Comparison of ENCODE assay signal across 8 cellular contexts in genomic region chr17:7281074-7281952, GRCh38. TPM values are rescaled to one million over a fixed set of nuclear protein-coding genes. Genes with fewer than 3 reads are reported as not detected.
DNase-seq lines count a peak whose midpoint lies in the region; ATAC-seq, FAIRE-seq and TF ChIP-seq lines count a peak whose summit lies in the region.

TSS of gene SLC2A4 (plus strand) at chr17:7281718. CDS start at chr17:7281935, 217 bp downstream.

- no peak within 1 kb of the TSS for H2BK120ac ChIP-seq in H1 (replicated peaks; ENCODE audit: low read depth, low read length)

- H3K9me3 Mint-ChIP-seq in memory B cell, result no peaks in the 10 kb centered on the region

- 3% methylated on average over 58 of the region's 71 CpGs; no CpG with 5 or more reads in 1 of the 2 experiments for WGBS in H1 (ENCODE audit: extremely low coverage in 1 of 2, insufficient coverage in 1 of 2, insufficient read length in 1 of 2, insufficient replicate concordance in 2 of 2, low coverage in 1 of 2, low lambda C conversion rate in 2 of 2, missing lambda C conversion rate in 1 of 2), 2 experiments

- TF ChIP-seq POLR2A in H1 (IDR thresholded peaks at IDR 0.05; ENCODE audit: control extremely low read depth in 1 of 2, low read depth in 2 of 2, low read length in 2 of 2), result no peak

- no peaks in the 10 kb centered on the region for H3K79me1 ChIP-seq in H1 (ENCODE audit: low read depth, low read length)

- H3K27ac Mint-ChIP-seq in memory B cell, result no peak within 1 kb of the TSS

- H3K36me3 ChIP-seq in H1 (ENCODE audit: control insufficient read depth in 2 of 4, insufficient read depth in 4 of 4, low read length in 3 of 4), result peaks cover 0 to 6% (median 2%) of the 10 kb centered on the region in 4 experiments; a peak in 3 of 8 replicates

- H4K20me1 ChIP-seq in H1 (replicated peaks in 1 of 2; ENCODE audit: control insufficient read depth in 1 of 2, insufficient read depth in 2 of 2, low read length in 2 of 2), result peaks cover 0 to 7% of the 10 kb centered on the region in 2 experiments

- peak within 1 kb of the TSS; percentile 42; the same call in 1 of the 2 replicates for H3K18ac ChIP-seq in H1 (ENCODE audit: extremely low read depth, low read length)

- CTCF ChIA-PET in H1 (lab: Charles Lee; ENCODE audit: partially characterized antibody), result interaction anchor here (0.6 to 4.8 kb wide), 26 partner anchors 10 to 304 kb away, joined by 3 to 46 read pairs (median 4); partner anchors contain the start of genes ACAP1, CLDN7, GABARAP and GPS2

- peak within 1 kb of the TSS; percentile 18; the same call in 1 of the 2 replicates for H2BK5ac ChIP-seq in H1 (ENCODE audit: low read depth, low read length)

- H2BK12ac ChIP-seq in H1 (ENCODE audit: low read depth, low read length), result peak within 1 kb of the TSS; percentile 27; the same call in 1 of the 2 replicates

- no peaks in the 10 kb centered on the region for H3K79me2 ChIP-seq in H1 (ENCODE audit: control insufficient read depth in 1 of 2, insufficient read depth in 2 of 2, low read length in 2 of 2)

- H3K4ac ChIP-seq in H1 (replicated peaks; ENCODE audit: insufficient read length, low read depth, low read length), result no peak within 1 kb of the TSS

- H3K23ac ChIP-seq in H1 (ENCODE audit: insufficient read length), result no peak within 1 kb of the TSS

- H3K27me3 Mint-ChIP-seq in memory B cell, result peaks cover 15% of the 10 kb centered on the region

- peak within 1 kb of the TSS; percentile 49 to 75 (median 66) for H3K9ac ChIP-seq in H1 (replicated peaks in 1 of 4; ENCODE audit: extremely low read depth in 1 of 4, low read depth in 3 of 4, low read length in 3 of 4)

- peaks cover 17% of the 10 kb centered on the region for H3K4me1 Mint-ChIP-seq in memory B cell

- no peak within 1 kb of the TSS for H3K14ac ChIP-seq in H1 (ENCODE audit: insufficient read length)

- no peak within 1 kb of the TSS for H2AK5ac ChIP-seq in H1 (ENCODE audit: low read depth, low read length)

- ATAC-seq in HG03442 (IDR thresholded peaks at IDR 0.05; ENCODE audit: unreplicated experiment), result peak; percentile 67
- peak; percentile 65 for ATAC-seq in memory B cell (ENCODE audit: low read depth)

- no peak within 1 kb of the TSS for H3K56ac ChIP-seq in H1 (replicated peaks; ENCODE audit: insufficient read length, low read depth, low read length)

- peaks cover 0 to 13% (median 7%) of the 10 kb centered on the region in 4 experiments; a peak in 6 of 7 replicates for H3K27me3 ChIP-seq in H1 (replicated peaks in 1 of 4; ENCODE audit: control insufficient read depth in 3 of 4, extremely low read depth in 1 of 4, insufficient read depth in 3 of 4, low read length in 3 of 4)

- DNase-seq in NCI-H1092 treated with DMSO at 0.1 percent for 48 hours (lab: John Stamatoyannopoulos, UW) (peak; percentile 24), NCI-H1092 (lab: John Stamatoyannopoulos, UW) (no peak), NOMO-1 treated with DMSO at 0.1 percent for 48 hours (lab: John Stamatoyannopoulos, UW; ENCODE audit: unreplicated experiment) (peak; percentile 84), H1 (ENCODE audit: low read depth in 1 of 2, low spot score in 2 of 2) (peak; percentile 96 to 98), memory B cell (ENCODE audit: low spot score in 2 of 2) (peak; percentile 53 to 68)
- DNase-seq in activated CD8-positive, alpha-beta memory T cell treated with anti-CD3 and anti-CD28 coated beads, Interleukin-2, amount 50 U/mL, for 24 hours (ENCODE audit: extremely low read depth), result peak; percentile 69
- DNase-seq in stimulated activated CD4-positive, alpha-beta T cell treated with anti-CD3 and anti-CD28 coated beads, TNF-alpha, amount 100 ng/mL, for 4 hours (ENCODE audit: low read depth in 3 of 3), result peak; percentile 81 to 85 (median 82)

- peak within 1 kb of the TSS; percentile 72; the same call in 1 of the 2 replicates for H2BK15ac ChIP-seq in H1 (ENCODE audit: low read length)

- no peak for TF ChIP-seq EP300 in H1 (IDR thresholded peaks at IDR 0.05; ENCODE audit: borderline replicate concordance in 1 of 2, low read depth in 2 of 2, low read length in 2 of 2)

- H2AFZ ChIP-seq in H1 (ENCODE audit: low read length), result peak within 1 kb of the TSS; percentile 54; the same call in 1 of the 2 replicates

- H4K5ac ChIP-seq in H1 (ENCODE audit: insufficient read length, low read depth, low read length), result no peak within 1 kb of the TSS

- peak within 1 kb of the TSS; percentile 76 to 83 (median 78) for H3K4me3 ChIP-seq in H1 (ENCODE audit: extremely low read depth in 1 of 4, insufficient read depth in 2 of 4, low read depth in 3 of 4, low read length in 4 of 4)

- no peak for TF ChIP-seq CTCF in H1 (IDR thresholded peaks at IDR 0.05; ENCODE audit: control extremely low read depth in 1 of 3, insufficient read depth in 1 of 3, low read depth in 1 of 3, low read length in 3 of 3)

- peak within 1 kb of the TSS; percentile 85 for H3K4me3 Mint-ChIP-seq in memory B cell

- H3K36me3 Mint-ChIP-seq in memory B cell, result no peaks in the 10 kb centered on the region

- H3K27ac ChIP-seq in H1 (ENCODE audit: low read depth, low read length), result no peak within 1 kb of the TSS

- peak within 1 kb of the TSS; percentile 82; the same call in 1 of the 2 replicates for H4K8ac ChIP-seq in H1 (ENCODE audit: extremely low read depth, insufficient read depth, low read length)

- no peak within 1 kb of the TSS for H2BK20ac ChIP-seq in H1 (ENCODE audit: low read length)

- H3K4me1 ChIP-seq in H1 (replicated peaks in 1 of 4; ENCODE audit: control insufficient read depth in 3 of 4, insufficient read depth in 4 of 4, low read length in 3 of 4), result peaks cover 0 to 20% (median 8%) of the 10 kb centered on the region in 4 experiments; a peak in 5 of 7 replicates

- peak within 1 kb of the TSS; percentile 45 to 100 for H3K4me2 ChIP-seq in H1 (ENCODE audit: insufficient read depth in 1 of 2, low read depth in 2 of 2, low read length in 2 of 2)

- H4K91ac ChIP-seq in H1 (replicated peaks; ENCODE audit: insufficient read length, low read length), result no peak within 1 kb of the TSS

- POLR2A ChIA-PET in H1 (lab: Charles Lee; ENCODE audit: partially characterized antibody), result interaction anchor here (0.8 to 7.7 kb wide), 23 partner anchors 10 to 303 kb away, joined by 3 to 94 read pairs (median 5); partner anchors contain the start of genes ACADVL, CLDN7, CTDNEP1 and DLG4

- no peak for TF ChIP-seq RAD21 in H1 (IDR thresholded peaks at IDR 0.05 in 1 of 2, conservative IDR thresholded peaks at IDR 0.05 in 1 of 2; ENCODE audit: low read depth in 2 of 2, low read length in 2 of 2)

- FAIRE-seq in H1 (lab: Jason Lieb, UNC), result peak; percentile 66

- peaks cover 11% of the 10 kb centered on the region for H3K23me2 ChIP-seq in H1 (ENCODE audit: low read depth, low read length)

- no peaks in the 10 kb centered on the region for H3K9me3 ChIP-seq in H1 (ENCODE audit: insufficient read depth in 2 of 2, low read depth in 1 of 2, low read length in 1 of 2)

TF ChIP-seq in H1, 55 proteins besides CTCF, POLR2A, EP300 and RAD21 (continues in another document):
- TF ChIP-seq CREB1 (IDR thresholded peaks at IDR 0.05), result peak; percentile 48; the same call in 1 of the 2 replicates
- peak; percentile 89 for TF ChIP-seq MAX (IDR thresholded peaks at IDR 0.05)
- no peak for TF ChIP-seq ASH2L (IDR thresholded peaks at IDR 0.05; ENCODE audit: low read length)
- TF ChIP-seq PHF8 (conservative IDR thresholded peaks at IDR 0.05; ENCODE audit: low read depth, low read length), result 0 out of 2 replicates have a peak, but pooled peaks have one; percentile 6
- peak; percentile 79 for TF ChIP-seq SAP30 (IDR thresholded peaks at IDR 0.05; ENCODE audit: insufficient read depth, insufficient replicate concordance, low read length)
- peak in 1 of 2 experiments; percentile 38; a peak in 1 of 4 replicates for TF ChIP-seq HDAC2 (IDR thresholded peaks at IDR 0.05; ENCODE audit: borderline replicate concordance in 1 of 2, low read depth in 2 of 2, low read length in 2 of 2)
- TF ChIP-seq SP4 (IDR thresholded peaks at IDR 0.05; ENCODE audit: low read length), result peak; percentile 95
- no peak for TF ChIP-seq CEBPB (IDR thresholded peaks at IDR 0.05; ENCODE audit: low read depth, low read length)
- no peak for TF ChIP-seq MAFK (IDR thresholded peaks at IDR 0.05; ENCODE audit: low read depth, low read length)
- TF ChIP-seq SP1 (IDR thresholded peaks at IDR 0.05; ENCODE audit: low read depth, low read length), result peak; percentile 86
- peak; percentile 44 to 60; a peak in 2 of 4 replicates for TF ChIP-seq SIN3A (conservative IDR thresholded peaks at IDR 0.05 in 1 of 2, IDR thresholded peaks at IDR 0.05 in 1 of 2; ENCODE audit: low read depth in 1 of 2, low read length in 2 of 2)
- TF ChIP-seq EZH2 (IDR thresholded peaks at IDR 0.05; ENCODE audit: low read depth, low read length, severe bottlenecking), result no peak
- TF ChIP-seq BACH1 (IDR thresholded peaks at IDR 0.05; ENCODE audit: low read length), result 0 out of 2 replicates have a peak, but pooled peaks have one; percentile 47
- peak; percentile 68 for TF ChIP-seq CHD2 (IDR thresholded peaks at IDR 0.05; ENCODE audit: low read length)
- no peak for TF ChIP-seq SUZ12 (IDR thresholded peaks at IDR 0.05; ENCODE audit: low read length)
- no peak for TF ChIP-seq GTF2F1 (IDR thresholded peaks at IDR 0.05; ENCODE audit: borderline replicate concordance, low read depth, low read length)
- no peak for TF ChIP-seq CHD1 (IDR thresholded peaks at IDR 0.05; ENCODE audit: low read depth, low read length)
- TF ChIP-seq BRCA1 (IDR thresholded peaks at IDR 0.05; ENCODE audit: low read depth, low read length), result no peak
- TF ChIP-seq NANOG (IDR thresholded peaks at IDR 0.05; ENCODE audit: insufficient read depth, low read depth, low read length, poor library complexity, severe bottlenecking), result no peak
- TF ChIP-seq ZNF274 (IDR thresholded peaks at IDR 0.05; ENCODE audit: borderline replicate concordance, extremely low read depth, low read length), result no peak
- TF ChIP-seq KDM4A (IDR thresholded peaks at IDR 0.05; ENCODE audit: low read depth, low read length, severe bottlenecking), result peak; percentile 77
- no peak for TF ChIP-seq RXRA (IDR thresholded peaks at IDR 0.05; ENCODE audit: insufficient read depth, low read depth, low read length)

RNA-seq across cellular contexts. Expression of gene SLC2A4, which starts in this region (rescaled TPM):
- total RNA-seq in H1 (2021; fragmentation: NEBNext Ultra II Directional; extraction: Animal tissue kit (Norgen Biotek cat#: 25700)), result 5.7 and 6.4 TPM in 2 replicates
- 6.9 and 10.6 TPM in 2 replicates for polyA plus RNA-seq in H1 (2011; rRNA removed)
- polyA plus RNA-seq in H1 (2011; cell fraction: cytosol; rRNA removed), result 7.5 TPM
- 15.5 TPM for polyA plus RNA-seq in H1 (2011; cell fraction: nucleus; rRNA removed)
- 3.5 to 5.8 TPM (median 5.0 TPM) in 4 replicates for polyA plus RNA-seq in H1 (2012, experiment 1 of 2)
- 3.6 TPM for polyA plus RNA-seq in H1 (2012, experiment 2 of 2)
- 7.3 TPM for polyA plus RNA-seq in H1 (2013, experiment 1 of 2)
- polyA plus RNA-seq in H1 (2013, experiment 2 of 2), result 6.6 TPM
- 6.4 and 9.5 TPM in 2 replicates for polyA minus RNA-seq in H1 (2011; rRNA and poly(A)+ RNA removed)
- polyA minus RNA-seq in H1 (2011; cell fraction: cytosol; rRNA and poly(A)+ RNA removed), result 5.3 TPM
- 13.3 TPM for polyA minus RNA-seq in H1 (2011; cell fraction: nucleus; rRNA and poly(A)+ RNA removed)
